Comparison of ENCODE assay signal across 25 cellular contexts in the genomic region with DNA sequence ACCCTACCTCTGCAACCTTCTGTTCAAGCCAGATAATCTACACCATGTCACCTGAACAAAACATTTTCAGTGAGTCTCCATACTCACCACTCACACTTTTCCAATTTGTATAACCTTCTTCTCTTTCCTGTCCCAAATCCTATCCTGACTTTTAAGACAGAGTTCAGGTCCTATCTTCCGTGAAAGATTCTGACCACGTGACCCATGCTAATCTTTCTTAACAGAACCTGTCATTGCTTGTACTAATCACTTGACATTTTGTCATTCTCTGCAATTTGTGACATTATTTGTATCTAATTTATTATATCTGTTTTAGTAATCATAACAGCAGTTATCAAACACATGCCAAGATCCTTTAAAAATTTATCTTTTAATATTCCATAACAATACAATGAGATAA.
DNase-seq lines count a peak whose midpoint lies in the region; ATAC-seq, FAIRE-seq and TF ChIP-seq lines count a peak whose summit lies in the region.
"Had no signal": no experiment of that assay in that cellular context is flagged by ENCODE, and none has a peak within 500 bp of the region (broad histone marks: within the 10 kb centered on the region; RNA-seq: fewer than 3 reads in every experiment).

No MANE protein-coding gene starts in this region.

- in situ Hi-C loops in HepG2 (cut with HindIII; ENCODE audit: extremely low pct_ligation_motif_present, low pct_unique_long_range_greater_than_20kb), result no loop called here
- in situ Hi-C loops in K562 (cut with MboI), result no loop called here

- H3K79me2 ChIP-seq in HepG2 (ENCODE audit: insufficient read depth, low read length), result no peaks in the 10 kb centered on the region
- no peaks in the 10 kb centered on the region for H3K79me2 ChIP-seq in K562 (ENCODE audit: control insufficient read depth, insufficient read depth, low read length)

- FAIRE-seq in HepG2 (lab: Jason Lieb, UNC) (no peak), K562 (lab: Jason Lieb, UNC) (no peak)
- FAIRE-seq: GM12878, GM12892, GM18507 had no signal

- H3K4me2 ChIP-seq in HepG2 (ENCODE audit: low read depth, low read length) (no peak overlapping the region), K562 (ENCODE audit: insufficient read depth, low read length) (no peak overlapping the region)
- H3K4me2 ChIP-seq: BLaER1 had no signal

- peaks cover 26% of the 10 kb centered on the region for H3K4me1 Mint-ChIP-seq in nephron progenitor cell
- H3K4me1 Mint-ChIP-seq: CD4-positive, alpha-beta memory T cell; CD4-positive, CD25-positive, alpha-beta regulatory T cell; CD8-positive, alpha-beta memory T cell had no signal

- H3K4me3 ChIP-seq in HepG2 (replicated peaks in 1 of 3; ENCODE audit: insufficient read depth in 1 of 3, low read depth in 2 of 3, low read length in 3 of 3) (no peak overlapping the region), right lobe of liver (no peak overlapping the region), K562 (no peak overlapping the region)
- H3K4me3 ChIP-seq: BLaER1, GM12878 had no signal

- TF ChIP-seq CTCF in HepG2 (CRISPR knock-in tag; IDR thresholded peaks at IDR 0.05) (no peak), right lobe of liver (IDR thresholded peaks at IDR 0.05) (no peak), K562 (IDR thresholded peaks at IDR 0.05 in 2 of 3, conservative IDR thresholded peaks at IDR 0.05 in 1 of 3; ENCODE audit: insufficient read depth in 2 of 3, low read depth in 1 of 3, low read length in 3 of 3) (no peak), nephron progenitor cell (IDR thresholded peaks at IDR 0.05) (no peak)

- POLR2A ChIA-PET in HepG2 (lab: Yijun Ruan, JAX) (no interaction called here), K562 (lab: Yijun Ruan, JAX) (no interaction called here)

- intact Hi-C loops in HepG2 (cut with micrococcal nuclease; ENCODE audit: unreplicated experiment) (no loop called here), right lobe of liver (cut with DNase I) (no loop called here), K562 (cut with micrococcal nuclease) (no loop called here)

- no TSS peak for BruUV-seq in HepG2 (replicated peaks; lab: Mats Ljungman, UMichigan)
- no TSS peak for BruUV-seq in K562 (replicated peaks; lab: Mats Ljungman, UMichigan)

- WGBS in HepG2 (ENCODE audit: low lambda C conversion rate), result 33% methylated on average over 2 of the region's 2 CpGs
- WGBS in right lobe of liver (ENCODE audit: insufficient coverage, low coverage, low lambda C conversion rate, missing lambda C conversion rate), result 53% methylated on average over 2 of the region's 2 CpGs
- 0% methylated on average over 2 of the region's 2 CpGs for WGBS in K562 (ENCODE audit: insufficient coverage, low coverage, missing lambda C conversion rate)

- no peaks in the 10 kb centered on the region for H3K36me3 Mint-ChIP-seq in nephron progenitor cell (ENCODE audit: low read depth)
- H3K36me3 Mint-ChIP-seq: CD14-positive monocyte; CD4-positive, alpha-beta memory T cell; CD4-positive, CD25-positive, alpha-beta regulatory T cell; CD8-positive, alpha-beta memory T cell had no signal

- TF ChIP-seq RAD21 in HepG2 (CRISPR knock-in tag; IDR thresholded peaks at IDR 0.05) (no peak), K562 (CRISPR knock-in tag; conservative IDR thresholded peaks at IDR 0.05 in 1 of 2, IDR thresholded peaks at IDR 0.05 in 1 of 2) (no peak)

- H3K27me3 ChIP-seq in HepG2 (ENCODE audit: control insufficient read depth in 1 of 2, insufficient read depth in 2 of 2, low read length in 2 of 2), result no peaks in the 10 kb centered on the region; a peak in 1 of 5 replicates
- no peaks in the 10 kb centered on the region for H3K27me3 ChIP-seq in right lobe of liver
- H3K27me3 ChIP-seq in K562 (ENCODE audit: control insufficient read depth in 2 of 2, insufficient read depth in 2 of 2, low read length in 2 of 2), result no peaks in the 10 kb centered on the region
- H3K27me3 ChIP-seq: BE2C, BLaER1 had no signal

- no peak for ATAC-seq in HepG2
- ATAC-seq in right lobe of liver, result no peak
- no peak for ATAC-seq in K562
- ATAC-seq: GM12878 had no signal

- no peaks in the 10 kb centered on the region for H3K9me3 ChIP-seq in HepG2 (ENCODE audit: low read length)
- H3K9me3 ChIP-seq in right lobe of liver, result no peaks in the 10 kb centered on the region
- H3K9me3 ChIP-seq in K562 (replicated peaks; ENCODE audit: control insufficient read depth, insufficient read depth, low read depth, low read length), result no peaks in the 10 kb centered on the region; the same call in none of the 2 replicates
- H3K9me3 ChIP-seq: BE2C, BLaER1 had no signal

- H3K4me1 ChIP-seq in HepG2 (ENCODE audit: insufficient read depth, low read length) (no peaks in the 10 kb centered on the region), right lobe of liver (no peaks in the 10 kb centered on the region), K562 (replicated peaks in 1 of 2; ENCODE audit: control insufficient read depth in 2 of 2, insufficient read depth in 2 of 2, low read length in 2 of 2) (no peaks in the 10 kb centered on the region)
- H3K4me1 ChIP-seq: BE2C, BLaER1 had no signal

- H2AFZ ChIP-seq in HepG2 (ENCODE audit: low read length), result no peak overlapping the region
- H2AFZ ChIP-seq in K562 (ENCODE audit: low read depth, low read length), result no peak overlapping the region

- no peak overlapping the region for H3K27ac ChIP-seq in HepG2 (ENCODE audit: extremely low read length, insufficient read depth, low read length)
- H3K27ac ChIP-seq in right lobe of liver, result no peak overlapping the region
- no peak overlapping the region for H3K27ac ChIP-seq in K562 (ENCODE audit: extremely low read depth, low read depth, low read length)
- H3K27ac ChIP-seq: BLaER1 had no signal

- peaks cover 5% of the 10 kb centered on the region for H3K27me3 Mint-ChIP-seq in nephron progenitor cell (ENCODE audit: low read depth, poor library complexity)

- no peaks in the 10 kb centered on the region for H3K36me3 ChIP-seq in HepG2 (replicated peaks in 1 of 2; ENCODE audit: control insufficient read depth in 1 of 2, insufficient read depth in 2 of 2, low read length in 2 of 2)
- no peaks in the 10 kb centered on the region for H3K36me3 ChIP-seq in right lobe of liver
- H3K36me3 ChIP-seq in K562 (ENCODE audit: control insufficient read depth, insufficient read depth, low read length), result no peaks in the 10 kb centered on the region
- H3K36me3 ChIP-seq: BE2C, BLaER1 had no signal

- TF ChIP-seq POLR2A in HepG2 (IDR thresholded peaks at IDR 0.05; ENCODE audit: insufficient read depth in 1 of 2, low read depth in 2 of 2, low read length in 2 of 2) (no peak), right lobe of liver (IDR thresholded peaks at IDR 0.05) (no peak), K562 (conservative IDR thresholded peaks at IDR 0.05) (no peak)

- H3K4me3 Mint-ChIP-seq in nephron progenitor cell, result no peak overlapping the region
- H3K4me3 Mint-ChIP-seq: CD14-positive monocyte; CD4-positive, alpha-beta memory T cell; CD4-positive, CD25-positive, alpha-beta regulatory T cell; CD8-positive, alpha-beta memory T cell had no signal

- H3K27ac Mint-ChIP-seq in nephron progenitor cell, result peak overlapping the region; percentile 12
- H3K27ac Mint-ChIP-seq: CD14-positive monocyte; CD4-positive, alpha-beta memory T cell; CD4-positive, CD25-positive, alpha-beta regulatory T cell; CD8-positive, alpha-beta memory T cell had no signal

- no peak overlapping the region for H3K9ac ChIP-seq in HepG2 (ENCODE audit: insufficient read depth, low read depth, low read length)
- no peak overlapping the region for H3K9ac ChIP-seq in K562 (ENCODE audit: insufficient read depth in 1 of 2, low read depth in 2 of 2, low read length in 2 of 2)
- H3K9ac ChIP-seq: BLaER1 had no signal

- H4K20me1 ChIP-seq in HepG2 (ENCODE audit: insufficient read depth, low read length), result no peaks in the 10 kb centered on the region
- no peaks in the 10 kb centered on the region for H4K20me1 ChIP-seq in K562 (replicated peaks; ENCODE audit: control insufficient read depth, insufficient read depth, low read length)
- H4K20me1 ChIP-seq: BLaER1 had no signal

- H3K9me3 Mint-ChIP-seq in nephron progenitor cell, result no peaks in the 10 kb centered on the region

- CTCF ChIA-PET in HepG2 (lab: Yijun Ruan, JAX; ENCODE audit: low intra/inter-chr PET ratio, low total read pairs), result no interaction called here
- CTCF ChIA-PET in K562 (lab: Yijun Ruan, JAX; ENCODE audit: low intra/inter-chr PET ratio), result no interaction called here

- H3K9me1 ChIP-seq in K562 (ENCODE audit: control insufficient read depth, insufficient read depth, low read length), result no peaks in the 10 kb centered on the region

- TF ChIP-seq EP300 in HepG2 (IDR thresholded peaks at IDR 0.05; ENCODE audit: low read depth in 2 of 2, low read length in 2 of 2) (no peak), HepG2 (CRISPR knock-in tag; IDR thresholded peaks at IDR 0.05; ENCODE audit: borderline replicate concordance) (no peak), K562 (IDR thresholded peaks at IDR 0.05; ENCODE audit: low read length) (no peak)

- DNase-seq in HepG2 (ENCODE audit: low spot score), result no peak
- DNase-seq in right lobe of liver, result no peak
- no peak for DNase-seq in K562 (ENCODE audit: extremely low read depth in 1 of 4, low spot score in 3 of 4)
- no peak for DNase-seq in nephron progenitor cell
- no peak for DNase-seq in AG20443 (ENCODE audit: low spot score)
- DNase-seq in SK-N-DZ (ENCODE audit: low spot score), result no peak
- DNase-seq: 8988T; BE2C; C1 segment of cervical spinal cord; CD4-positive, alpha-beta memory T cell; CD4-positive, CD25-positive, alpha-beta regulatory T cell; CD8-positive, alpha-beta memory T cell; COR-L47; DMS 273 treated with DMSO at 0.1 percent for 48 hours; DMS153; DMS53; DMS79; DND-41; EL; GDM1 had no signal

TF ChIP-seq in HepG2, 621 proteins besides CTCF, POLR2A, EP300 and RAD21:
- TF ChIP-seq RAD51 (IDR thresholded peaks at IDR 0.05; ENCODE audit: borderline replicate concordance) (peak; percentile 52; the same call in 1 of the 2 replicates), SRSF1 (optimal IDR thresholded peaks at IDR 0.05; ENCODE audit: low read depth, low read length) (no peak)

TF ChIP-seq in K562, 482 proteins besides CTCF, POLR2A, EP300 and RAD21 (continues in another document):
- TF ChIP-seq ARID2 (IDR thresholded peaks at IDR 0.05) (no peak), NFE2L1 (tag; IDR thresholded peaks at IDR 0.05; ENCODE audit: borderline replicate concordance, low read depth) (no peak), MBD2 (IDR thresholded peaks at IDR 0.05; ENCODE audit: borderline replicate concordance, low read depth) (no peak), SMARCB1 (IDR thresholded peaks at IDR 0.05; ENCODE audit: insufficient read length, low read depth) (no peak)
